Comparison of ENCODE assay signal across 21 cellular contexts in genomic region chr13:26978081-26978860, GRCh38.
A peak's percentile ranks its signal among the peaks of the same experiment; 100 is the strongest.
DNase-seq lines count a peak whose midpoint lies in the region; ATAC-seq, FAIRE-seq and TF ChIP-seq lines count a peak whose summit lies in the region.
"Had no signal": no experiment of that assay in that cellular context is flagged by ENCODE, and none has a peak within 500 bp of the region (broad histone marks: within the 10 kb centered on the region; RNA-seq: fewer than 3 reads in every experiment).

No MANE protein-coding gene starts in this region.

- no peaks in the 10 kb centered on the region for H3K9me3 ChIP-seq in esophagus muscularis mucosa
- H3K9me3 ChIP-seq in small intestine (ENCODE audit: control insufficient read depth, low read depth): no peaks in the 10 kb centered on the region
- H3K9me3 ChIP-seq: neutrophil, SJCRH30, tibial nerve had no signal

- WGBS in esophagus muscularis mucosa: 64% methylated on average over 11 of the region's 12 CpGs
- WGBS in small intestine, 3 donors: 41 to 66% (median 52%) methylated on average over 12 of the region's 12 CpGs

- H3K27me3 Mint-ChIP-seq in HFFc6 (ENCODE audit: insufficient read depth): peaks cover 9% of the 10 kb centered on the region

- no peaks in the 10 kb centered on the region; the same call in 1 of the 2 replicates for H3K9me3 Mint-ChIP-seq in HFFc6
- H3K9me3 Mint-ChIP-seq: activated naive CD4-positive, alpha-beta T cell treated with anti-CD3 and anti-CD28 coated beads for 36 hours; activated T-cell treated with anti-CD3 and anti-CD28 coated beads, Interleukin-2, amount 50 U/mL, for 24 hours had no signal

- H3K36me3 Mint-ChIP-seq in HFFc6 (ENCODE audit: low read depth): no peaks in the 10 kb centered on the region

- no peak for DNase-seq in HFFc6
- DNase-seq in esophagus muscularis mucosa (ENCODE audit: extremely low spot score): no peak
- DNase-seq in islet precursor cell: peak; percentile 95
- peak; percentile 64 for DNase-seq in small intestine
- no peak for DNase-seq in AML-193 (lab: John Stamatoyannopoulos, UW)
- DNase-seq in NCI-H1048 (lab: John Stamatoyannopoulos, UW): no peak
- DNase-seq in GM12892 (ENCODE audit: insufficient read length): no peak
- DNase-seq: activated CD4-positive, alpha-beta T cell treated with anti-CD3 and anti-CD28 coated beads, Interleukin-2, amount 50 U/mL, for 48 hours; activated naive CD4-positive, alpha-beta T cell treated with anti-CD3 and anti-CD28 coated beads for 36 hours; activated T-cell treated with anti-CD3 and anti-CD28 coated beads, Interleukin-2, amount 50 U/mL, for 24 hours; aorta; GOT3; kidney; NCI-H774; OCI-M1; SJCRH30; stimulated activated naive CD4-positive, alpha-beta T cell treated with Interleukin-2 at 50 U/mL for 16 hours; WERI-Rb-1 had no signal

- H3K36me3 ChIP-seq in esophagus muscularis mucosa (no peaks in the 10 kb centered on the region), small intestine (ENCODE audit: control insufficient read depth in 2 of 2, insufficient read depth in 2 of 2, low read length in 2 of 2) (no peaks in the 10 kb centered on the region)
- H3K36me3 ChIP-seq: neutrophil, SJCRH30, tibial nerve, WERI-Rb-1 had no signal

- TF ChIP-seq POLR2A in esophagus muscularis mucosa (IDR thresholded peaks at IDR 0.05; ENCODE audit: low read depth) (no peak), GM12892 (IDR thresholded peaks at IDR 0.05; ENCODE audit: low read depth, low read length) (no peak)

- H3K4me1 ChIP-seq in esophagus muscularis mucosa: peaks cover 11 to 27% (median 19%) of the 10 kb centered on the region in 4 donors
- peaks cover 0 to 2% of the 10 kb centered on the region in 2 donors for H3K4me1 ChIP-seq in small intestine (ENCODE audit: control insufficient read depth in 2 of 2, insufficient read depth in 1 of 2, low read depth in 1 of 2, low read length in 1 of 2)
- H3K4me1 ChIP-seq: tibial nerve had no signal

- H3K4me1 Mint-ChIP-seq in HFFc6 (ENCODE audit: low read depth): peaks cover 30% of the 10 kb centered on the region

- no peak for FAIRE-seq in small intestine (lab: Jason Lieb, UNC)
- no peak for FAIRE-seq in GM12892 (lab: Jason Lieb, UNC)
- FAIRE-seq: kidney had no signal

- H3K4me3 ChIP-seq in esophagus muscularis mucosa (no peak overlapping the region), small intestine (ENCODE audit: low read depth in 1 of 2, low read length in 2 of 2) (no peak overlapping the region)
- H3K4me3 ChIP-seq: SJCRH30, tibial nerve had no signal

- TF ChIP-seq CTCF in HFFc6 (IDR thresholded peaks at IDR 0.05) (no peak), esophagus muscularis mucosa (IDR thresholded peaks at IDR 0.05) (no peak)

- no peak for TF ChIP-seq EP300 in esophagus muscularis mucosa (IDR thresholded peaks at IDR 0.05)

- intact Hi-C loops in esophagus muscularis mucosa (cut with DNase I): no loop called here

- H3K27me3 ChIP-seq in esophagus muscularis mucosa: peaks cover 0 to 5% (median 0%) of the 10 kb centered on the region in 4 donors
- no peaks in the 10 kb centered on the region for H3K27me3 ChIP-seq in small intestine (ENCODE audit: control insufficient read depth in 2 of 2, insufficient read depth in 2 of 2, low read length in 2 of 2)
- H3K27me3 ChIP-seq: neutrophil had no signal

- peak overlapping the region; percentile 45; the same call in 1 of the 2 replicates for H3K27ac Mint-ChIP-seq in HFFc6
- H3K27ac Mint-ChIP-seq: activated naive CD4-positive, alpha-beta T cell treated with anti-CD3 and anti-CD28 coated beads for 36 hours; activated T-cell treated with anti-CD3 and anti-CD28 coated beads, Interleukin-2, amount 50 U/mL, for 24 hours had no signal

- no peak for ATAC-seq in HG03139 (IDR thresholded peaks at IDR 0.05; ENCODE audit: unreplicated experiment)

- peak overlapping the region in 3 of 4 donors; percentile 27 to 56 (median 41) for H3K27ac ChIP-seq in esophagus muscularis mucosa (replicated peaks in 1 of 4)
- no peak overlapping the region for H3K27ac ChIP-seq in small intestine (ENCODE audit: low read depth in 1 of 2, low read length in 1 of 2)
- H3K27ac ChIP-seq: neutrophil, SJCRH30, tibial nerve, WERI-Rb-1 had no signal

- no peak overlapping the region; the same call in 1 of the 2 replicates for H3K4me3 Mint-ChIP-seq in HFFc6
- H3K4me3 Mint-ChIP-seq: activated naive CD4-positive, alpha-beta T cell treated with anti-CD3 and anti-CD28 coated beads for 36 hours; activated T-cell treated with anti-CD3 and anti-CD28 coated beads, Interleukin-2, amount 50 U/mL, for 24 hours had no signal

Comparison
In these comparisons a context has a peak if more than half of its experiments do, and no peak if none do; other contexts are left out.
1. DNase-seq: peak in islet precursor cell (single experiment) and small intestine (single experiment); none in HFFc6 (single experiment), esophagus muscularis mucosa (single experiment), AML-193 (0 of 2), NCI-H1048 (single experiment) and GM12892 (single experiment).
2. H3K27ac ChIP-seq: peak in esophagus muscularis mucosa (3 of 4); none in small intestine (0 of 2).